In the genomic region with DNA sequence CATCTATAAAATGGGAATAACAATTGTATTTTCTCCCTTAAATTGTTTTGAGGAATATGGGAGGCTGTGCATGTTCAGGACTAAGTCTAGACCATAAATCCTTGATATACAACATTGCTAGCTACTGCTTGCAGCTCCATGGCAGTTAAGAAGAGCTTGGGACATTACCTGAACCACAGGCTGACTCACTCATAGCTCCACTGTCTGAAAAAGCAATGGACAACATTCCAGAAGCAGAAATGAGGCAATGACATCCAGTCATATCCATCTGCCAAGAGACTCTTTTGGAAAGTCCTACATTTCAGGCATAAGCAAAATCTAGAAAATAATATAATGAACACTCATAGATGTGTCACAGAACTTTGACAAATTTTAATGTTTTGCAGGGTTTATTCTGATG, we compare ENCODE assay signal across 19 cellular contexts.
DNase-seq lines count a peak whose midpoint lies in the region; ATAC-seq lines count a peak whose summit lies in the region.
"Had no signal": no experiment of that assay in that cellular context is flagged by ENCODE, and none has a peak within 500 bp of the region (broad histone marks: within the 10 kb centered on the region; RNA-seq: fewer than 3 reads in every experiment).

No MANE protein-coding gene starts in this region.

- no peak overlapping the region for H3K4me2 ChIP-seq in GM23248 (ENCODE audit: unreplicated experiment)

- H3K27me3 ChIP-seq in GM23248 (replicated peaks; ENCODE audit: insufficient read depth): peaks cover 46% of the 10 kb centered on the region
- H3K27me3 ChIP-seq: neutrophil, SJCRH30 had no signal

- in situ Hi-C loops in GM23248 (cut with MboI): no loop called here

- no peaks in the 10 kb centered on the region for H3K4me1 ChIP-seq in GM23248 (ENCODE audit: insufficient read depth)

- no peak overlapping the region for H3K9ac ChIP-seq in GM23248

- intact Hi-C loops in sciatic nerve (cut with DNase I): no loop called here

- H4K20me1 ChIP-seq in GM23248 (ENCODE audit: insufficient read depth): no peaks in the 10 kb centered on the region

- no peaks in the 10 kb centered on the region for H3K36me3 ChIP-seq in GM23248 (ENCODE audit: low read depth)
- H3K36me3 ChIP-seq: neutrophil, SJCRH30 had no signal

- H3K79me2 ChIP-seq in GM23248 (ENCODE audit: insufficient read depth): no peaks in the 10 kb centered on the region

- no peak for ATAC-seq in sciatic nerve
- no peak for ATAC-seq in HG02852 (IDR thresholded peaks at IDR 0.05; ENCODE audit: unreplicated experiment)
- no peak for ATAC-seq in HG03135 (IDR thresholded peaks at IDR 0.05; ENCODE audit: unreplicated experiment)
- ATAC-seq: activated CD8-positive, alpha-beta T cell treated with anti-CD3 and anti-CD28 coated beads, Interleukin-2, amount 10 ng/mL, durations not matched to agents 7 days and 5 days had no signal

- no peaks in the 10 kb centered on the region for H3F3A ChIP-seq in GM23248 (ENCODE audit: insufficient read depth)

- no peaks in the 10 kb centered on the region for H3K9me3 ChIP-seq in GM23248 (ENCODE audit: low read depth)
- H3K9me3 ChIP-seq: neutrophil, SJCRH30 had no signal

- H3K27ac ChIP-seq in GM23248: no peak overlapping the region
- H3K27ac ChIP-seq: coronary artery, neutrophil, SJCRH30 had no signal

- peak; percentile 24 for DNase-seq in GM23248
- DNase-seq in SW480 (ENCODE audit: low spot score): peak; percentile 31
- peak; percentile 9 for DNase-seq in fibroblast of peridontal ligament (ENCODE audit: extremely low read depth)
- peak; percentile 16 for DNase-seq in skeletal muscle cell (ENCODE audit: low read depth)
- DNase-seq in sciatic nerve (ENCODE audit: low spot score): no peak
- no peak for DNase-seq in AG08396 (ENCODE audit: low spot score)
- DNase-seq: activated B cell treated with CpG ODN at 0.5 μM for 24 hours; activated CD8-positive, alpha-beta T cell treated with anti-CD3 and anti-CD28 coated beads, Interleukin-2, amount 10 ng/mL, durations not matched to agents 7 days and 5 days; activated naive CD4-positive, alpha-beta T cell treated with anti-CD3 and anti-CD28 coated beads, Interleukin-2, amount 50 U/mL, for 16 hours; activated T-cell treated with anti-CD3 and anti-CD28 coated beads, Interleukin-2, amount 50 U/mL, for 24 hours; NCI-H146; NCI-H748 treated with DMSO at 0.1 percent for 48 hours; OCI-M1; SJCRH30; stimulated activated CD4-positive, alpha-beta T cell treated with anti-CD3 and anti-CD28 coated beads, Interleukin-12 subunit alpha, Interleukin-12 subunit beta, amount 100 ng/mL, for 4 hours had no signal

- H3K4me3 ChIP-seq in GM23248: no peak overlapping the region
- H3K4me3 ChIP-seq in skeletal muscle cell (ENCODE audit: low read depth, low read length): no peak overlapping the region
- H3K4me3 ChIP-seq: coronary artery, SJCRH30 had no signal

- no peaks in the 10 kb centered on the region for H3K9me2 ChIP-seq in GM23248 (ENCODE audit: insufficient read depth)

- no peak overlapping the region for H2AFZ ChIP-seq in GM23248

Comparison
In these comparisons a context has a peak if more than half of its experiments do, and no peak if none do; other contexts are left out.
1. DNase-seq: peak in GM23248 (single experiment), SW480 (single experiment), fibroblast of peridontal ligament (single experiment) and skeletal muscle cell (single experiment); none in sciatic nerve (single experiment) and AG08396 (single experiment).